17 cellular contexts compared by ENCODE assay signal in the genomic region with DNA sequence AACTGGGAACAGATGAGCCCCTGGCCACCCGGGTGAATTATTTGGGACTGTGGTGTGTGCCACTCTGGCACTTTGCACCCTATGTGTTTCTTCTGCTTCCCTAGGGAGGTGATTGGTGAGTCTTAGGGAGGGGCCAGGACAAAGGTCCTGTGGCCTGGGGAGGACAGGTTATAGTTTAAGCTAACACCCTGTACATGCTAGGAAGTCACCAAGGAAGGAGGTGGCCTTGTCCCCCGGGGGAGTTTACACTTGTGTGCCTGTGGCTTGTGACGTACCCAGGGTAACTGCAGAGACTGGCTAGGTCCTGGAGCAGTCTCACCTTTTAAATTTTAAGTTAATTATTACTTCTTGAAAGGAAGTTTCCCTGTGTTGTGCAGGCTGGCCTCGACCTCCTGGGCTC.
"Had no signal": no experiment of that assay in that cellular context is flagged by ENCODE, and none has a peak within 500 bp of the region (broad histone marks: within the 10 kb centered on the region; RNA-seq: fewer than 3 reads in every experiment).

No MANE protein-coding gene starts in this region.

- H3K4me1 ChIP-seq: ascending aorta, breast epithelium, foreskin keratinocyte, sigmoid colon had no signal

- H3K36me3 ChIP-seq: ascending aorta, breast epithelium, ovary, sigmoid colon, thoracic aorta had no signal

- H3K27me3 ChIP-seq: ascending aorta, breast epithelium, foreskin keratinocyte, ovary, sigmoid colon had no signal

- H3K9me3 ChIP-seq: ascending aorta, breast epithelium, ovary, sigmoid colon, thoracic aorta had no signal

- H3K4me3 ChIP-seq: ascending aorta, breast epithelium, lung, ovary, sigmoid colon, thoracic aorta had no signal

- DNase-seq: activated CD4-positive, CD25-positive, alpha-beta regulatory T cell treated with anti-CD3 and anti-CD28 coated beads, Interleukin-2, amount 50 U/mL, for 72 hours; activated naive CD4-positive, alpha-beta T cell treated with Interleukin-2 at 50 U/mL for 16 hours; activated T-cell treated with anti-CD3 and anti-CD28 coated beads for 4 hours; cerebellar nuclear complex; effector memory CD4-positive, alpha-beta T cell; foreskin keratinocyte; glutamatergic neuron; naive B cell; ovary; sigmoid colon; stimulated activated CD4-positive, alpha-beta T cell treated with anti-CD3 and anti-CD28 coated beads, Interleukin-2, amount 100 ng/mL, for 24 hours; T1000 had no signal

- H3K27ac ChIP-seq: ascending aorta, breast epithelium, foreskin keratinocyte, ovary, sigmoid colon, thoracic aorta had no signal

- FAIRE-seq: urothelium cell line had no signal

- ATAC-seq: foreskin keratinocyte had no signal
